In the genomic region with DNA sequence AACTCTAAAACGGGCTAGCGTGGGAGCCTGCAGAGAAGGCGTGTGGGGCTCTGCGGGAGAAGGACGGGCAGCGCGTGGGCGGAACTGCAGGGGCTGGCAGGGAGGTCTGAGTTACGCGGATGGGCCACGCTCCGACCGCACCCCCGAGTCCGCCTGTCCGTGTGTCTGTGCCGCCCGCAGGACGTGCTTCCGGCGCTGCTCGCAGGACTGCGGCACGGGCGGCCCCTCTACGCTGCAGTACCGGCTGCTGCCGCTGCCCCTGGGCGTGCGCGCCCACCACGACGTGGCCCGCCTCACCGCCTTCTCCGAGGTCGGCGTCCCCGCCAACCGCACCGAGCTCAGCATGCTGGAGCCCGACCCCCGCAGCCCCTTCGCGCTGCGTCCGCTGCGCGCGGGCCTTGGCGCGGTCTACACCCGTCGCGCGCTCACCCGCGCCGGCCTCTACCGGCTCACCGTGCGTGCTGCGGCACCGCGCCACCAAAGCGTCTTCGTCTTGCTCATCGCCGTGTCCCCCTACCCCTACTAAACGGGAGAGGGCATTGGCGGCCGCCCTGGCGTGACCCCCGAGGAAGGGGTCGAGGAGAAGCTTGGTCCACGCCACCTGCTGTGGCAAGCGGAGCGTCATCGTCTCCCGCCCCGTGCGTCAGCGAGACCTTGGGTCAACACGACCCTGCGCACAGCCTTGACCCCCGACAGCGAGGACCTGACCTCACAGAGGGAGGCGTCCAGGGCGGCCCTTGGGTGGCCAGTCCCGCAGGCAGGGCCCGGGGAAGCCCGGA, we compare ENCODE assay signal across 1 cellular context.
A peak's percentile ranks its signal among the peaks of the same experiment; 100 is the strongest.
TF ChIP-seq lines count a peak whose summit lies in the region.

No MANE protein-coding gene starts in this region.

TF ChIP-seq in HepG2, 621 proteins besides CTCF, POLR2A, EP300 and RAD21 (continued from another document and continues in another):
- TF ChIP-seq, protein P1, sequence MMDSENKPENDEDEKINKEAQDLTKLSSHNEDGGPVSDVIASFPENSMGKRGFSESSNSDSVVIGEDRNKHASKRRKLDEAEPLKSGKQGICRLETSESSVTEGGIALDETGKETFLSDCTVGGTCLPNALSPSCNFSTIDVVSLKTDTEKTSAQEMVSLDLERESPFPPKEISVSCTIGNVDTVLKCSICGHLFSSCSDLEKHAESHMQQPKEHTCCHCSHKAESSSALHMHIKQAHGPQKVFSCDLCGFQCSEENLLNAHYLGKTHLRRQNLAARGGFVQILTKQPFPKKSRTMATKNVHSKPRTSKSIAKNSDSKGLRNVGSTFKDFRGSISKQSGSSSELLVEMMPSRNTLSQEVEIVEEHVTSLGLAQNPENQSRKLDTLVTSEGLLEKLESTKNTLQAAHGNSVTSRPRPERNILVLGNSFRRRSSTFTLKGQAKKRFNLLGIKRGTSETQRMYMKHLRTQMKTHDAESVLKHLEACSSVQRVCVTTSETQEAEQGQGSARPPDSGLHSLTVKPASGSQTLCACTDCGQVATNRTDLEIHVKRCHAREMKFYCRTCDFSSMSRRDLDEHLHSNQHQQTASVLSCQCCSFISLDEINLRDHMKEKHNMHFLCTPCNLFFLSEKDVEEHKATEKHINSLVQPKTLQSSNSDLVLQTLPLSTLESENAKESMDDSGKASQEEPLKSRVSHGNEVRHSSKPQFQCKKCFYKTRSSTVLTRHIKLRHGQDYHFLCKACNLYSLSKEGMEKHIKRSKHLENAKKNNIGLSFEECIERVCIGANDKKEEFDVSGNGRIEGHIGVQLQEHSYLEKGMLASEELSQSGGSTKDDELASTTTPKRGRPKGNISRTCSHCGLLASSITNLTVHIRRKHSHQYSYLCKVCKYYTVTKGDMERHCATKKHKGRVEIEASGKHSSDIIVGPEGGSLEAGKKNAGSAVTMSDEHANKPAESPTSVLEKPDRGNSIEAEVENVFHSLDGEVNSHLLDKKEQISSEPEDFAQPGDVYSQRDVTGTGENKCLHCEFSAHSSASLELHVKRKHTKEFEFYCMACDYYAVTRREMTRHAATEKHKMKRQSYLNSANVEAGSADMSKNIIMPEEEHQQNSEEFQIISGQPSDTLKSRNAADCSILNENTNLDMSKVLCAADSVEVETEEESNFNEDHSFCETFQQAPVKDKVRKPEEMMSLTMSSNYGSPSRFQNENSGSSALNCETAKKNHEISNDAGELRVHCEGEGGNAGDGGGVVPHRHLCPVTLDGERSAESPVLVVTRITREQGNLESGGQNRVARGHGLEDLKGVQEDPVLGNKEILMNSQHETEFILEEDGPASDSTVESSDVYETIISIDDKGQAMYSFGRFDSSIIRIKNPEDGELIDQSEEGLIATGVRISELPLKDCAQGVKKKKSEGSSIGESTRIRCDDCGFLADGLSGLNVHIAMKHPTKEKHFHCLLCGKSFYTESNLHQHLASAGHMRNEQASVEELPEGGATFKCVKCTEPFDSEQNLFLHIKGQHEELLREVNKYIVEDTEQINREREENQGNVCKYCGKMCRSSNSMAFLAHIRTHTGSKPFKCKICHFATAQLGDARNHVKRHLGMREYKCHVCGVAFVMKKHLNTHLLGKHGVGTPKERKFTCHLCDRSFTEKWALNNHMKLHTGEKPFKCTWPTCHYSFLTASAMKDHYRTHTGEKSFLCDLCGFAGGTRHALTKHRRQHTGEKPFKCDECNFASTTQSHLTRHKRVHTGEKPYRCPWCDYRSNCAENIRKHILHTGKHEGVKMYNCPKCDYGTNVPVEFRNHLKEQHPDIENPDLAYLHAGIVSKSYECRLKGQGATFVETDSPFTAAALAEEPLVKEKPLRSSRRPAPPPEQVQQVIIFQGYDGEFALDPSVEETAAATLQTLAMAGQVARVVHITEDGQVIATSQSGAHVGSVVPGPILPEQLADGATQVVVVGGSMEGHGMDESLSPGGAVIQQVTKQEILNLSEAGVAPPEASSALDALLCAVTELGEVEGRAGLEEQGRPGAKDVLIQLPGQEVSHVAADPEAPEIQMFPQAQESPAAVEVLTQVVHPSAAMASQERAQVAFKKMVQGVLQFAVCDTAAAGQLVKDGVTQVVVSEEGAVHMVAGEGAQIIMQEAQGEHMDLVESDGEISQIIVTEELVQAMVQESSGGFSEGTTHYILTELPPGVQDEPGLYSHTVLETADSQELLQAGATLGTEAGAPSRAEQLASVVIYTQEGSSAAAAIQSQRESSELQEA (CRISPR knock-in tag; IDR thresholded peaks at IDR 0.05; ENCODE audit: not compliant biosample characterization) = no peak
- peak; percentile 38; the same call in 1 of the 2 replicates for TF ChIP-seq ZNF724P (CRISPR knock-in tag; IDR thresholded peaks at IDR 0.05; ENCODE audit: borderline replicate concordance)
- peak; percentile 62; the same call in 1 of the 2 replicates for TF ChIP-seq ZSCAN25 (CRISPR knock-in tag; IDR thresholded peaks at IDR 0.05)
- no peak; the same call in 1 of the 2 replicates for TF ChIP-seq ZFP37 (CRISPR knock-in tag; IDR thresholded peaks at IDR 0.05; ENCODE audit: borderline replicate concordance)
- peak; percentile 48 for TF ChIP-seq SKI (IDR thresholded peaks at IDR 0.05; ENCODE audit: partially characterized antibody)
- peak; percentile 79 for TF ChIP-seq ZBTB38 (CRISPR knock-in tag; IDR thresholded peaks at IDR 0.05)
- TF ChIP-seq ZNF619 (CRISPR knock-in tag; IDR thresholded peaks at IDR 0.05) = 0 out of 2 replicates have a peak, but pooled peaks have one; percentile 42
- TF ChIP-seq ZNF20 (CRISPR knock-in tag; IDR thresholded peaks at IDR 0.05) = no peak
- TF ChIP-seq, protein P2, sequence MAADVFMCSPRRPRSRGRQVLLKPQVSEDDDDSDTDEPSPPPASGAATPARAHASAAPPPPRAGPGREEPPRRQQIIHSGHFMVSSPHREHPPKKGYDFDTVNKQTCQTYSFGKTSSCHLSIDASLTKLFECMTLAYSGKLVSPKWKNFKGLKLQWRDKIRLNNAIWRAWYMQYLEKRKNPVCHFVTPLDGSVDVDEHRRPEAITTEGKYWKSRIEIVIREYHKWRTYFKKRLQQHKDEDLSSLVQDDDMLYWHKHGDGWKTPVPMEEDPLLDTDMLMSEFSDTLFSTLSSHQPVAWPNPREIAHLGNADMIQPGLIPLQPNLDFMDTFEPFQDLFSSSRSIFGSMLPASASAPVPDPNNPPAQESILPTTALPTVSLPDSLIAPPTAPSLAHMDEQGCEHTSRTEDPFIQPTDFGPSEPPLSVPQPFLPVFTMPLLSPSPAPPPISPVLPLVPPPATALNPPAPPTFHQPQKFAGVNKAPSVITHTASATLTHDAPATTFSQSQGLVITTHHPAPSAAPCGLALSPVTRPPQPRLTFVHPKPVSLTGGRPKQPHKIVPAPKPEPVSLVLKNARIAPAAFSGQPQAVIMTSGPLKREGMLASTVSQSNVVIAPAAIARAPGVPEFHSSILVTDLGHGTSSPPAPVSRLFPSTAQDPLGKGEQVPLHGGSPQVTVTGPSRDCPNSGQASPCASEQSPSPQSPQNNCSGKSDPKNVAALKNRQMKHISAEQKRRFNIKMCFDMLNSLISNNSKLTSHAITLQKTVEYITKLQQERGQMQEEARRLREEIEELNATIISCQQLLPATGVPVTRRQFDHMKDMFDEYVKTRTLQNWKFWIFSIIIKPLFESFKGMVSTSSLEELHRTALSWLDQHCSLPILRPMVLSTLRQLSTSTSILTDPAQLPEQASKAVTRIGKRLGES (CRISPR knock-in tag; IDR thresholded peaks at IDR 0.05; ENCODE audit: borderline replicate concordance) = peak; percentile 65; the same call in 1 of the 2 replicates
- no peak for TF ChIP-seq CBX5 (CRISPR knock-in tag; IDR thresholded peaks at IDR 0.05; ENCODE audit: borderline replicate concordance)
- no peak for TF ChIP-seq HMGA1 (CRISPR knock-in tag; conservative IDR thresholded peaks at IDR 0.05)
- no peak for TF ChIP-seq ZNF879 (CRISPR knock-in tag; IDR thresholded peaks at IDR 0.05)
- no peak; the same call in 1 of the 2 replicates for TF ChIP-seq ZNF564 (CRISPR knock-in tag; IDR thresholded peaks at IDR 0.05)
- TF ChIP-seq, protein P3, sequence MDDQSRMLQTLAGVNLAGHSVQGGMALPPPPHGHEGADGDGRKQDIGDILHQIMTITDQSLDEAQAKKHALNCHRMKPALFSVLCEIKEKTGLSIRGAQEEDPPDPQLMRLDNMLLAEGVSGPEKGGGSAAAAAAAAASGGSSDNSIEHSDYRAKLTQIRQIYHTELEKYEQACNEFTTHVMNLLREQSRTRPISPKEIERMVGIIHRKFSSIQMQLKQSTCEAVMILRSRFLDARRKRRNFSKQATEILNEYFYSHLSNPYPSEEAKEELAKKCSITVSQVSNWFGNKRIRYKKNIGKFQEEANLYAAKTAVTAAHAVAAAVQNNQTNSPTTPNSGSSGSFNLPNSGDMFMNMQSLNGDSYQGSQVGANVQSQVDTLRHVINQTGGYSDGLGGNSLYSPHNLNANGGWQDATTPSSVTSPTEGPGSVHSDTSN (CRISPR knock-in tag; IDR thresholded peaks at IDR 0.05; ENCODE audit: borderline replicate concordance) = no peak
- TF ChIP-seq NBN (conservative IDR thresholded peaks at IDR 0.05) = no peak
- TF ChIP-seq, protein P4, sequence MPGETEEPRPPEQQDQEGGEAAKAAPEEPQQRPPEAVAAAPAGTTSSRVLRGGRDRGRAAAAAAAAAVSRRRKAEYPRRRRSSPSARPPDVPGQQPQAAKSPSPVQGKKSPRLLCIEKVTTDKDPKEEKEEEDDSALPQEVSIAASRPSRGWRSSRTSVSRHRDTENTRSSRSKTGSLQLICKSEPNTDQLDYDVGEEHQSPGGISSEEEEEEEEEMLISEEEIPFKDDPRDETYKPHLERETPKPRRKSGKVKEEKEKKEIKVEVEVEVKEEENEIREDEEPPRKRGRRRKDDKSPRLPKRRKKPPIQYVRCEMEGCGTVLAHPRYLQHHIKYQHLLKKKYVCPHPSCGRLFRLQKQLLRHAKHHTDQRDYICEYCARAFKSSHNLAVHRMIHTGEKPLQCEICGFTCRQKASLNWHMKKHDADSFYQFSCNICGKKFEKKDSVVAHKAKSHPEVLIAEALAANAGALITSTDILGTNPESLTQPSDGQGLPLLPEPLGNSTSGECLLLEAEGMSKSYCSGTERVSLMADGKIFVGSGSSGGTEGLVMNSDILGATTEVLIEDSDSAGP (CRISPR knock-in tag; IDR thresholded peaks at IDR 0.05; ENCODE audit: borderline replicate concordance) = peak; percentile 88
- no peak for TF ChIP-seq ZNF260 (CRISPR knock-in tag; IDR thresholded peaks at IDR 0.05; ENCODE audit: borderline replicate concordance, low read depth)
- TF ChIP-seq, protein P5, sequence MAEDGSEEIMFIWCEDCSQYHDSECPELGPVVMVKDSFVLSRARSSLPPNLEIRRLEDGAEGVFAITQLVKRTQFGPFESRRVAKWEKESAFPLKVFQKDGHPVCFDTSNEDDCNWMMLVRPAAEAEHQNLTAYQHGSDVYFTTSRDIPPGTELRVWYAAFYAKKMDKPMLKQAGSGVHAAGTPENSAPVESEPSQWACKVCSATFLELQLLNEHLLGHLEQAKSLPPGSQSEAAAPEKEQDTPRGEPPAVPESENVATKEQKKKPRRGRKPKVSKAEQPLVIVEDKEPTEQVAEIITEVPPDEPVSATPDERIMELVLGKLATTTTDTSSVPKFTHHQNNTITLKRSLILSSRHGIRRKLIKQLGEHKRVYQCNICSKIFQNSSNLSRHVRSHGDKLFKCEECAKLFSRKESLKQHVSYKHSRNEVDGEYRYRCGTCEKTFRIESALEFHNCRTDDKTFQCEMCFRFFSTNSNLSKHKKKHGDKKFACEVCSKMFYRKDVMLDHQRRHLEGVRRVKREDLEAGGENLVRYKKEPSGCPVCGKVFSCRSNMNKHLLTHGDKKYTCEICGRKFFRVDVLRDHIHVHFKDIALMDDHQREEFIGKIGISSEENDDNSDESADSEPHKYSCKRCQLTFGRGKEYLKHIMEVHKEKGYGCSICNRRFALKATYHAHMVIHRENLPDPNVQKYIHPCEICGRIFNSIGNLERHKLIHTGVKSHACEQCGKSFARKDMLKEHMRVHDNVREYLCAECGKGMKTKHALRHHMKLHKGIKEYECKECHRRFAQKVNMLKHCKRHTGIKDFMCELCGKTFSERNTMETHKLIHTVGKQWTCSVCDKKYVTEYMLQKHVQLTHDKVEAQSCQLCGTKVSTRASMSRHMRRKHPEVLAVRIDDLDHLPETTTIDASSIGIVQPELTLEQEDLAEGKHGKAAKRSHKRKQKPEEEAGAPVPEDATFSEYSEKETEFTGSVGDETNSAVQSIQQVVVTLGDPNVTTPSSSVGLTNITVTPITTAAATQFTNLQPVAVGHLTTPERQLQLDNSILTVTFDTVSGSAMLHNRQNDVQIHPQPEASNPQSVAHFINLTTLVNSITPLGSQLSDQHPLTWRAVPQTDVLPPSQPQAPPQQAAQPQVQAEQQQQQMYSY (CRISPR knock-in tag; IDR thresholded peaks at IDR 0.05) = peak; percentile 54; the same call in 1 of the 2 replicates
- TF ChIP-seq, protein P6, sequence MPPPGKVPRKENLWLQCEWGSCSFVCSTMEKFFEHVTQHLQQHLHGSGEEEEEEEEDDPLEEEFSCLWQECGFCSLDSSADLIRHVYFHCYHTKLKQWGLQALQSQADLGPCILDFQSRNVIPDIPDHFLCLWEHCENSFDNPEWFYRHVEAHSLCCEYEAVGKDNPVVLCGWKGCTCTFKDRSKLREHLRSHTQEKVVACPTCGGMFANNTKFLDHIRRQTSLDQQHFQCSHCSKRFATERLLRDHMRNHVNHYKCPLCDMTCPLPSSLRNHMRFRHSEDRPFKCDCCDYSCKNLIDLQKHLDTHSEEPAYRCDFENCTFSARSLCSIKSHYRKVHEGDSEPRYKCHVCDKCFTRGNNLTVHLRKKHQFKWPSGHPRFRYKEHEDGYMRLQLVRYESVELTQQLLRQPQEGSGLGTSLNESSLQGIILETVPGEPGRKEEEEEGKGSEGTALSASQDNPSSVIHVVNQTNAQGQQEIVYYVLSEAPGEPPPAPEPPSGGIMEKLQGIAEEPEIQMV (CRISPR knock-in tag; IDR thresholded peaks at IDR 0.05; ENCODE audit: low read depth) = peak; percentile 86; the same call in 1 of the 2 replicates
- TF ChIP-seq ZNF776 (CRISPR knock-in tag; IDR thresholded peaks at IDR 0.05) = no peak; the same call in 1 of the 2 replicates
- TF ChIP-seq, protein P7, sequence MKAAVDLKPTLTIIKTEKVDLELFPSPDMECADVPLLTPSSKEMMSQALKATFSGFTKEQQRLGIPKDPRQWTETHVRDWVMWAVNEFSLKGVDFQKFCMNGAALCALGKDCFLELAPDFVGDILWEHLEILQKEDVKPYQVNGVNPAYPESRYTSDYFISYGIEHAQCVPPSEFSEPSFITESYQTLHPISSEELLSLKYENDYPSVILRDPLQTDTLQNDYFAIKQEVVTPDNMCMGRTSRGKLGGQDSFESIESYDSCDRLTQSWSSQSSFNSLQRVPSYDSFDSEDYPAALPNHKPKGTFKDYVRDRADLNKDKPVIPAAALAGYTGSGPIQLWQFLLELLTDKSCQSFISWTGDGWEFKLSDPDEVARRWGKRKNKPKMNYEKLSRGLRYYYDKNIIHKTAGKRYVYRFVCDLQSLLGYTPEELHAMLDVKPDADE (CRISPR knock-in tag; IDR thresholded peaks at IDR 0.05) = peak; percentile 39; the same call in 1 of the 2 replicates
- TF ChIP-seq ZNF772 (CRISPR knock-in tag; IDR thresholded peaks at IDR 0.05) = peak; percentile 72; the same call in 1 of the 2 replicates
- TF ChIP-seq, protein P8, sequence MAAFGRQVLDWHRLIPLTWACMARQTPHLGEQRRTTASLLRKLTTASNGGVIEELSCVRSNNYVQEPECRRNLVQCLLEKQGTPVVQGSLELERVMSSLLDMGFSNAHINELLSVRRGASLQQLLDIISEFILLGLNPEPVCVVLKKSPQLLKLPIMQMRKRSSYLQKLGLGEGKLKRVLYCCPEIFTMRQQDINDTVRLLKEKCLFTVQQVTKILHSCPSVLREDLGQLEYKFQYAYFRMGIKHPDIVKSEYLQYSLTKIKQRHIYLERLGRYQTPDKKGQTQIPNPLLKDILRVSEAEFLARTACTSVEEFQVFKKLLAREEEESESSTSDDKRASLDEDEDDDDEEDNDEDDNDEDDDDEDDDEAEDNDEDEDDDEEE (CRISPR knock-in tag; IDR thresholded peaks at IDR 0.05) = 0 out of 2 replicates have a peak, but pooled peaks have one; percentile 69
- no peak; the same call in 1 of the 2 replicates for TF ChIP-seq ZNF703 (CRISPR knock-in tag; IDR thresholded peaks at IDR 0.05; ENCODE audit: borderline replicate concordance)
- TF ChIP-seq KDM5B (CRISPR knock-in tag; IDR thresholded peaks at IDR 0.05; ENCODE audit: borderline replicate concordance) = peak; percentile 85
